In the genomic region with DNA sequence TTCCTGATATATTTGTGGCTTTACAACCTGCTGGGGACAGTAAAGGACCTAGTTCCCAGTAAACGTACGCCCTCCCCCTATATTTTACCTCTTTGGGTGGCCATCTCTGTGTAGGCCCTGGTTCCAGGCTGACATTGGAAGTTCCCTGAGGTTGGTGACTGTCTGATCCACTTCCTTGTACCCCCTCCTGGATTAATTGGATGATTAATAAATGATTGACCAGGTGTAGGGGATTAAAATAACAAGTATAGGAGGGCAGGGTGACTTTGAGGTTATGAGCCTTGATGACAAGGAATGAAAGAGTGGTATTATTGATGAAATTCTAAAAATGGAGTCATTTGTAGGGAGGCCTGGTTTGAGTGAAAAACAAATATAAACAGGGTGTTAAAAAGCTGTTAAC, we compare ENCODE assay signal across 18 cellular contexts. TPM values are rescaled to one million over a fixed set of nuclear protein-coding genes. Genes with fewer than 3 reads are reported as not detected.
DNase-seq lines count a peak whose midpoint lies in the region; ATAC-seq, FAIRE-seq and TF ChIP-seq lines count a peak whose summit lies in the region.
"Had no signal": no experiment of that assay in that cellular context is flagged by ENCODE, and none has a peak within 500 bp of the region (broad histone marks: within the 10 kb centered on the region; RNA-seq: fewer than 3 reads in every experiment).

No MANE protein-coding gene starts in this region.

- peaks cover 3% of the 10 kb centered on the region for H3K36me3 Mint-ChIP-seq in astrocyte (ENCODE audit: low read depth, unreplicated experiment)
- no peaks in the 10 kb centered on the region for H3K36me3 Mint-ChIP-seq in natural killer cell

- no peak overlapping the region for H2AFZ ChIP-seq in astrocyte (ENCODE audit: low read depth, low read length)

- H3K4me1 Mint-ChIP-seq in astrocyte (ENCODE audit: low read depth, unreplicated experiment) (peaks cover 57% of the 10 kb centered on the region), natural killer cell (peaks cover 79 to 87% of the 10 kb centered on the region in 2 donors)

- no peaks in the 10 kb centered on the region for H3K9me3 ChIP-seq in astrocyte (ENCODE audit: insufficient read depth, low read depth, low read length)
- H3K9me3 ChIP-seq: esophagus squamous epithelium, HAP-1, psoas muscle had no signal

- no peak overlapping the region for H3K9ac ChIP-seq in astrocyte (ENCODE audit: low read length)
- H3K9ac ChIP-seq: KMS-11 had no signal

- H3K27ac Mint-ChIP-seq in astrocyte (ENCODE audit: unreplicated experiment) (peak overlapping the region; percentile 35), natural killer cell (peak overlapping the region; percentile 95 to 96)

- H4K20me1 ChIP-seq in astrocyte (ENCODE audit: insufficient read depth, low read length) = peaks cover 91% of the 10 kb centered on the region

- H3K9me3 Mint-ChIP-seq in astrocyte (ENCODE audit: unreplicated experiment) (no peaks in the 10 kb centered on the region), natural killer cell (no peaks in the 10 kb centered on the region)

- no peaks in the 10 kb centered on the region for H3K27me3 Mint-ChIP-seq in astrocyte (ENCODE audit: low read depth, unreplicated experiment)
- H3K27me3 Mint-ChIP-seq in natural killer cell (ENCODE audit: low read depth in 2 of 2) = no peaks in the 10 kb centered on the region

- TF ChIP-seq CTCF in astrocyte (IDR thresholded peaks at IDR 0.05; ENCODE audit: insufficient read depth, low read depth, low read length) (no peak), natural killer cell (IDR thresholded peaks at IDR 0.05) (no peak)

- TF ChIP-seq POLR2A in GM12891 (IDR thresholded peaks at IDR 0.05; ENCODE audit: low read depth, low read length) = no peak

- DNase-seq in NCI-H82 (lab: John Stamatoyannopoulos, UW) = peak; percentile 29
- no peak for DNase-seq in NCI-H82 treated with DMSO at 0.1 percent for 48 hours (lab: John Stamatoyannopoulos, UW; ENCODE audit: unreplicated experiment)
- no peak for DNase-seq in GM12891 (ENCODE audit: insufficient read length, low spot score)
- DNase-seq in astrocyte (ENCODE audit: low read depth) = no peak
- no peak for DNase-seq in natural killer cell
- DNase-seq in NK-92 (lab: John Stamatoyannopoulos, UW; ENCODE audit: unreplicated experiment) = no peak
- no peak for DNase-seq in medulla oblongata (ENCODE audit: extremely low spot score)
- DNase-seq: anterior cingulate cortex, esophagus squamous epithelium, NCI-H1436, NCI-H345, psoas muscle had no signal

- ATAC-seq in natural killer cell (no peak), HG03520 (IDR thresholded peaks at IDR 0.05; ENCODE audit: unreplicated experiment) (no peak)
- ATAC-seq: psoas muscle had no signal

- peaks cover 96% of the 10 kb centered on the region for H3K79me2 ChIP-seq in astrocyte (ENCODE audit: insufficient read depth, low read length)

- H3K36me3 ChIP-seq in astrocyte (ENCODE audit: insufficient read depth, low read length) = no peaks in the 10 kb centered on the region
- H3K36me3 ChIP-seq: esophagus squamous epithelium, HAP-1 had no signal

- intact Hi-C loops in natural killer cell (cut with micrococcal nuclease) = no loop called here

- no peak overlapping the region for H3K4me3 ChIP-seq in astrocyte (ENCODE audit: insufficient read depth, low read depth, low read length)
- H3K4me3 ChIP-seq: esophagus squamous epithelium, HAP-1, psoas muscle had no signal

- H3K27me3 ChIP-seq in astrocyte (ENCODE audit: insufficient read depth, low read length) = no peaks in the 10 kb centered on the region
- H3K27me3 ChIP-seq: esophagus squamous epithelium had no signal

- peaks cover 25% of the 10 kb centered on the region for H3K4me1 ChIP-seq in astrocyte (ENCODE audit: insufficient read depth, low read length)
- H3K4me1 ChIP-seq: HAP-1 had no signal

- H3K27ac ChIP-seq in astrocyte (ENCODE audit: low read depth, low read length) = no peak overlapping the region
- H3K27ac ChIP-seq: 22Rv1, C4-2B, KMS-11, psoas muscle had no signal

- no peak overlapping the region for H3K4me2 ChIP-seq in astrocyte (ENCODE audit: low read length)
- H3K4me2 ChIP-seq: KMS-11 had no signal

- H3K4me3 Mint-ChIP-seq in astrocyte (ENCODE audit: unreplicated experiment) (no peak overlapping the region), natural killer cell (no peak overlapping the region)

- FAIRE-seq in GM12891 (lab: Jason Lieb, UNC) = peak; percentile 16
- no peak for FAIRE-seq in astrocyte (lab: Jason Lieb, UNC)

TF ChIP-seq in GM12891, 5 proteins besides CTCF, POLR2A, EP300 and RAD21:
- TF ChIP-seq POLR2AphosphoS5 (IDR thresholded peaks at IDR 0.05; ENCODE audit: low read depth, low read length) (no peak), TAF1 (IDR thresholded peaks at IDR 0.05; ENCODE audit: low read depth, low read length) (no peak), SPI1 (IDR thresholded peaks at IDR 0.05; ENCODE audit: low read depth, low read length) (no peak), POU2F2 (IDR thresholded peaks at IDR 0.05; ENCODE audit: low read depth, low read length) (no peak), PAX5 (IDR thresholded peaks at IDR 0.05; ENCODE audit: insufficient read depth, low read length, severe bottlenecking) (no peak)

RNA-seq across cellular contexts. Expression of gene SUSD6, which starts 9.6 kb away (rescaled TPM):
- polyA plus RNA-seq in GM12891 (2012; ENCODE audit: low read depth, missing spikeins) = 24.1 TPM
- total RNA-seq in astrocyte = 25.6 and 30.6 TPM in 2 replicates
- total RNA-seq in natural killer cell = 100 to 1,000 TPM; 119 to 144 (median 140) TPM

RNA-seq across cellular contexts. Expression of gene CCDC177, which starts 46.3 kb away (rescaled TPM):
- polyA plus RNA-seq in GM12891 (2012; ENCODE audit: low read depth, missing spikeins) = not detected
- total RNA-seq in astrocyte = not detected in 2 replicates
- not detected for total RNA-seq in natural killer cell
- total RNA-seq: mononuclear cell, psoas muscle had no signal
- polyA plus RNA-seq: psoas muscle had no signal
